ENCODE assay signal across 11 cellular contexts in genomic region chr11:8767466-8768142, GRCh38.
DNase-seq lines count a peak whose midpoint lies in the region; ATAC-seq and TF ChIP-seq lines count a peak whose summit lies in the region.
"Had no signal": no experiment of that assay in that cellular context is flagged by ENCODE, and none has a peak within 500 bp of the region (broad histone marks: within the 10 kb centered on the region; RNA-seq: fewer than 3 reads in every experiment).

No MANE protein-coding gene starts in this region.

- POLR2A ChIA-PET in CD8-positive, alpha-beta memory T cell (lab: Charles Lee), result no interaction called here

- H3K36me3 ChIP-seq in mesodermal cell (ENCODE audit: control insufficient read depth, insufficient read depth, low read length) (peaks cover 22% of the 10 kb centered on the region), upper lobe of left lung (no peaks in the 10 kb centered on the region)
- H3K36me3 ChIP-seq in CD8-positive, alpha-beta memory T cell (ENCODE audit: insufficient read depth, low read length), result no peaks in the 10 kb centered on the region

- TF ChIP-seq EP300 in upper lobe of left lung (IDR thresholded peaks at IDR 0.05), result no peak

- TF ChIP-seq POLR2A in upper lobe of left lung (IDR thresholded peaks at IDR 0.05), result no peak

- H3K4me3 ChIP-seq in mesodermal cell (ENCODE audit: extremely low read depth, insufficient read depth, low read length, poor library complexity, severe bottlenecking), result no peak overlapping the region
- H3K4me3 ChIP-seq in upper lobe of left lung, result no peak overlapping the region
- no peak overlapping the region for H3K4me3 ChIP-seq in CD8-positive, alpha-beta memory T cell (ENCODE audit: low read length)

- CTCF ChIA-PET in CD8-positive, alpha-beta memory T cell (lab: Charles Lee), result no interaction called here

- DNase-seq in M059J (ENCODE audit: low read depth), result peak; percentile 87
- no peak for DNase-seq in upper lobe of left lung
- DNase-seq in CD8-positive, alpha-beta memory T cell, result no peak
- DNase-seq in caudate nucleus (lab: John Stamatoyannopoulos, UW), result no peak
- DNase-seq: activated CD4-positive, alpha-beta T cell treated with anti-CD3 and anti-CD28 coated beads for 4 hours; activated naive CD8-positive, alpha-beta T cell treated with anti-CD3 and anti-CD28 coated beads for 36 hours; Karpas-422; NCI-H2171 had no signal

- H3K27ac ChIP-seq in mesodermal cell (ENCODE audit: low read depth, low read length, severe bottlenecking) (peak overlapping the region; percentile 77), upper lobe of left lung (peak overlapping the region; percentile 23 to 53 (median 30)), caudate nucleus (ENCODE audit: low read depth, low read length) (no peak overlapping the region)
- no peak overlapping the region for H3K27ac ChIP-seq in CD8-positive, alpha-beta memory T cell (ENCODE audit: low read depth, low read length)

- peaks cover 6% of the 10 kb centered on the region for H3K27me3 Mint-ChIP-seq in brain
- peaks cover 8% of the 10 kb centered on the region in 2 donors for H3K27me3 Mint-ChIP-seq in CD8-positive, alpha-beta memory T cell

- H3K4me1 Mint-ChIP-seq in brain, result peaks cover 62% of the 10 kb centered on the region
- no peaks in the 10 kb centered on the region for H3K4me1 Mint-ChIP-seq in CD8-positive, alpha-beta memory T cell
- H3K4me1 Mint-ChIP-seq: activated naive CD8-positive, alpha-beta T cell treated with anti-CD3 and anti-CD28 coated beads for 36 hours had no signal

- H3K9me3 ChIP-seq in mesodermal cell (ENCODE audit: control insufficient read depth, low read length), result no peaks in the 10 kb centered on the region
- no peaks in the 10 kb centered on the region for H3K9me3 ChIP-seq in upper lobe of left lung
- H3K9me3 ChIP-seq in CD8-positive, alpha-beta memory T cell (ENCODE audit: low read length), result no peaks in the 10 kb centered on the region

- H3K27ac Mint-ChIP-seq in brain, result peak overlapping the region in 3 of 5 experiments; percentile 6 to 92 (median 84)
- H3K27ac Mint-ChIP-seq in CD8-positive, alpha-beta memory T cell, result no peak overlapping the region
- H3K27ac Mint-ChIP-seq: activated naive CD8-positive, alpha-beta T cell treated with anti-CD3 and anti-CD28 coated beads for 36 hours had no signal

- TF ChIP-seq CTCF in brain (conservative IDR thresholded peaks at IDR 0.05) (no peak), upper lobe of left lung (IDR thresholded peaks at IDR 0.05) (no peak)

- no peaks in the 10 kb centered on the region for H3K27me3 ChIP-seq in upper lobe of left lung
- no peaks in the 10 kb centered on the region for H3K27me3 ChIP-seq in CD8-positive, alpha-beta memory T cell (ENCODE audit: insufficient read depth, low read length, poor library complexity, severe bottlenecking)

- no peak overlapping the region for H3K4me3 Mint-ChIP-seq in brain
- H3K4me3 Mint-ChIP-seq in CD8-positive, alpha-beta memory T cell, result no peak overlapping the region
- H3K4me3 Mint-ChIP-seq: activated naive CD8-positive, alpha-beta T cell treated with anti-CD3 and anti-CD28 coated beads for 36 hours had no signal

- H3K36me3 Mint-ChIP-seq in brain, result no peaks in the 10 kb centered on the region
- no peaks in the 10 kb centered on the region for H3K36me3 Mint-ChIP-seq in CD8-positive, alpha-beta memory T cell
- H3K36me3 Mint-ChIP-seq: activated naive CD8-positive, alpha-beta T cell treated with anti-CD3 and anti-CD28 coated beads for 36 hours had no signal

- no peak for ATAC-seq in upper lobe of left lung (ENCODE audit: low FRiP score in 2 of 2)
- ATAC-seq in HG02938 (IDR thresholded peaks at IDR 0.05; ENCODE audit: unreplicated experiment), result no peak

- H3K4me1 ChIP-seq in mesodermal cell (ENCODE audit: control insufficient read depth, insufficient read depth, low read length, poor library complexity, severe bottlenecking), result peaks cover 49% of the 10 kb centered on the region
- peaks cover 13 to 45% (median 22%) of the 10 kb centered on the region in 4 donors for H3K4me1 ChIP-seq in upper lobe of left lung
- no peaks in the 10 kb centered on the region for H3K4me1 ChIP-seq in CD8-positive, alpha-beta memory T cell (ENCODE audit: insufficient read depth, low read length)

- WGBS in mesodermal cell (ENCODE audit: insufficient coverage in 2 of 2), 2 experiments, result 82 to 90% methylated on average over 2 to 3 of the region's 9 CpGs
- 74 to 81% methylated on average over 9 of the region's 9 CpGs for WGBS in upper lobe of left lung, 2 donors

- no peaks in the 10 kb centered on the region for H3K9me3 Mint-ChIP-seq in brain
- no peaks in the 10 kb centered on the region for H3K9me3 Mint-ChIP-seq in CD8-positive, alpha-beta memory T cell
- H3K9me3 Mint-ChIP-seq: activated naive CD8-positive, alpha-beta T cell treated with anti-CD3 and anti-CD28 coated beads for 36 hours had no signal

Comparison
In these comparisons a context has a peak if more than half of its experiments do, and no peak if none do; other contexts are left out.
1. H3K27ac Mint-ChIP-seq: peak in brain (3 of 5); none in CD8-positive, alpha-beta memory T cell (0 of 8).
2. H3K27ac ChIP-seq: peak in mesodermal cell (single experiment) and upper lobe of left lung (4 of 4); none in CD8-positive, alpha-beta memory T cell (single experiment) and caudate nucleus (single experiment).